27 cellular contexts compared by ENCODE assay signal in the genomic region with DNA sequence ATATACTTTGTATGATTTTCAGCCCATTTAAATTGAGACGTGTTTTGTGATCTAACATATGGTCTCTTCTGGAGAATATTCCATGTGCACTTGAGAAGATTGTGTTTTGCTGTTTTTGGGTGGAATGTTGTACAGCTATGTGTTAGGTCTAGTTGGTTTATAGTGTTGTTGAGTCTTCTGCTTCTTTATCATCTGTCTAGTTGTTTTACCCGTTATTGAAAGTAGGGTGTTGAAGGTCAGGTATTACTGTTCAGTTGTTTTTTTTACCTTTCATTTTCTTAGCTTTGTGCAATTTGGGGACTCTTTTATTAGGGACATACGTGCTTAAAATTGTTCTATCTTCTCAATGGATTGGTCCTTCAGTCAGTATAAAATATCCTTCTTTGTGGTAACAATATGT. TPM values are rescaled to one million over a fixed set of nuclear protein-coding genes. Genes with fewer than 3 reads are reported as not detected.
DNase-seq lines count a peak whose midpoint lies in the region; ATAC-seq and TF ChIP-seq lines count a peak whose summit lies in the region.
"Had no signal": no experiment of that assay in that cellular context is flagged by ENCODE, and none has a peak within 500 bp of the region (broad histone marks: within the 10 kb centered on the region; RNA-seq: fewer than 3 reads in every experiment).

No MANE protein-coding gene starts in this region.

- H3K9ac ChIP-seq in iPS-18a (ENCODE audit: low read length): no peak overlapping the region

- H3K27me3 Mint-ChIP-seq in stimulated activated naive CD8-positive, alpha-beta T cell treated with anti-CD3 and anti-CD28 coated beads, Interleukin-15, Interleukin-2, amounts not matched to agents 100 ng/mL and 50 ng/mL, for 24 hours: no peaks in the 10 kb centered on the region
- H3K27me3 Mint-ChIP-seq in activated CD4-positive, alpha-beta memory T cell treated with anti-CD3 and anti-CD28 coated beads, Interleukin-2, amount 10 ng/mL, durations not matched to agents 7 days and 5 days: no peaks in the 10 kb centered on the region

- H3K27ac ChIP-seq in iPS-18a (ENCODE audit: low read length) (peak overlapping the region; percentile 28), esophagus squamous epithelium (no peak overlapping the region)
- H3K27ac ChIP-seq: adrenal gland, breast epithelium, heart left ventricle, pancreas, RWPE1, SK-N-MC, testis, vagina had no signal

- H3K27me3 ChIP-seq in iPS-18a (ENCODE audit: control insufficient read depth, insufficient read depth, low read length): no peaks in the 10 kb centered on the region
- no peaks in the 10 kb centered on the region for H3K27me3 ChIP-seq in esophagus squamous epithelium
- H3K27me3 ChIP-seq: adrenal gland, breast epithelium, heart left ventricle, pancreas, testis, vagina had no signal

- CTCF ChIA-PET in activated CD4-positive, alpha-beta memory T cell treated with anti-CD3 and anti-CD28 coated beads, Interleukin-2, amount 10 ng/mL, durations not matched to agents 7 days and 5 days (lab: Charles Lee): interaction anchor here (1.2 to 1.3 kb wide), 2 partner anchors 18 to 29 kb away, joined by 3 to 6 read pairs; a partner anchor contains a TSS

- intact Hi-C loops in esophagus squamous epithelium (cut with DNase I): no loop called here

- H3K36me3 Mint-ChIP-seq in stimulated activated naive CD8-positive, alpha-beta T cell treated with anti-CD3 and anti-CD28 coated beads, Interleukin-15, Interleukin-2, amounts not matched to agents 100 ng/mL and 50 ng/mL, for 24 hours (ENCODE audit: low read depth): peaks cover 50% of the 10 kb centered on the region
- peaks cover 63% of the 10 kb centered on the region for H3K36me3 Mint-ChIP-seq in activated CD4-positive, alpha-beta memory T cell treated with anti-CD3 and anti-CD28 coated beads, Interleukin-2, amount 10 ng/mL, durations not matched to agents 7 days and 5 days (ENCODE audit: low read depth)

- POLR2A ChIA-PET in activated CD4-positive, alpha-beta memory T cell treated with anti-CD3 and anti-CD28 coated beads, Interleukin-2, amount 10 ng/mL, durations not matched to agents 7 days and 5 days (lab: Charles Lee): interaction anchor here (1.2 to 2.4 kb wide), 2 partner anchors 18 to 124 kb away, joined by 4 to 22 read pairs; a partner anchor contains a TSS

- DNase-seq in stimulated activated naive CD8-positive, alpha-beta T cell treated with anti-CD3 and anti-CD28 coated beads, Interleukin-15, Interleukin-2, amounts not matched to agents 100 U/mL and 50 U/mL, for 24 hours: no peak
- no peak for DNase-seq in activated CD4-positive, alpha-beta memory T cell treated with anti-CD3 and anti-CD28 coated beads, Interleukin-2, amount 10 ng/mL, durations not matched to agents 7 days and 5 days
- DNase-seq in esophagus squamous epithelium (lab: John Stamatoyannopoulos, UW): no peak
- no peak for DNase-seq in NCI-H774 (lab: John Stamatoyannopoulos, UW)
- DNase-seq: activated CD4-positive, CD25-positive, alpha-beta regulatory T cell; activated effector memory CD4-positive, alpha-beta T cell treated with Interleukin-2 at 50 U/mL for 16 hours; adrenal gland; DMS53; GDM1; heart left ventricle; KBM-7; NCI-H524; pancreas; stimulated activated CD4-positive, alpha-beta T cell treated with anti-CD3 and anti-CD28 coated beads, Interleukin-15, amount 100 ng/mL, for 24 hours; stimulated activated CD8-positive, alpha-beta memory T cell treated with anti-CD3 and anti-CD28 coated beads, Interleukin-4, amount 100 ng/mL, for 48 hours; testis had no signal

- TF ChIP-seq CTCF in esophagus squamous epithelium (IDR thresholded peaks at IDR 0.05): no peak

- no peak for ATAC-seq in stimulated activated naive CD8-positive, alpha-beta T cell treated with anti-CD3 and anti-CD28 coated beads, Interleukin-15, Interleukin-2, amounts not matched to agents 100 U/mL and 50 U/mL, for 24 hours
- ATAC-seq in GM18907 (IDR thresholded peaks at IDR 0.05; ENCODE audit: unreplicated experiment): no peak
- ATAC-seq: heart left ventricle, pancreas, sciatic nerve had no signal

- TF ChIP-seq POLR2A in esophagus squamous epithelium (IDR thresholded peaks at IDR 0.05): no peak

- H3K4me3 ChIP-seq in iPS-18a (ENCODE audit: low read length) (no peak overlapping the region), esophagus squamous epithelium (no peak overlapping the region)
- H3K4me3 ChIP-seq: adrenal gland, breast epithelium, heart left ventricle, pancreas, SK-N-MC, testis, vagina had no signal

- H3K4me1 Mint-ChIP-seq in stimulated activated naive CD8-positive, alpha-beta T cell treated with anti-CD3 and anti-CD28 coated beads, Interleukin-15, Interleukin-2, amounts not matched to agents 100 ng/mL and 50 ng/mL, for 24 hours (ENCODE audit: low read depth): peaks cover 76% of the 10 kb centered on the region
- H3K4me1 Mint-ChIP-seq in activated CD4-positive, alpha-beta memory T cell treated with anti-CD3 and anti-CD28 coated beads, Interleukin-2, amount 10 ng/mL, durations not matched to agents 7 days and 5 days: peaks cover 66% of the 10 kb centered on the region
- H3K4me1 Mint-ChIP-seq: nephron had no signal

- H3K4me3 Mint-ChIP-seq in stimulated activated naive CD8-positive, alpha-beta T cell treated with anti-CD3 and anti-CD28 coated beads, Interleukin-15, Interleukin-2, amounts not matched to agents 100 ng/mL and 50 ng/mL, for 24 hours: peak overlapping the region; percentile 51
- H3K4me3 Mint-ChIP-seq in activated CD4-positive, alpha-beta memory T cell treated with anti-CD3 and anti-CD28 coated beads, Interleukin-2, amount 10 ng/mL, durations not matched to agents 7 days and 5 days: no peak overlapping the region
- H3K4me3 Mint-ChIP-seq: CD14-positive monocyte, mesothelial cell of epicardium, nephron had no signal

- 63 to 64% methylated on average over 3 of the region's 3 CpGs for WGBS in esophagus squamous epithelium, 2 donors

- H3K9me3 ChIP-seq in iPS-18a (ENCODE audit: control insufficient read depth, low read depth, low read length) (no peaks in the 10 kb centered on the region), esophagus squamous epithelium (no peaks in the 10 kb centered on the region)
- H3K9me3 ChIP-seq: pancreas, testis, vagina had no signal

- H3K9me3 Mint-ChIP-seq in stimulated activated naive CD8-positive, alpha-beta T cell treated with anti-CD3 and anti-CD28 coated beads, Interleukin-15, Interleukin-2, amounts not matched to agents 100 ng/mL and 50 ng/mL, for 24 hours: peaks cover 14% of the 10 kb centered on the region
- peaks cover 11% of the 10 kb centered on the region for H3K9me3 Mint-ChIP-seq in activated CD4-positive, alpha-beta memory T cell treated with anti-CD3 and anti-CD28 coated beads, Interleukin-2, amount 10 ng/mL, durations not matched to agents 7 days and 5 days

- H3K27ac Mint-ChIP-seq in stimulated activated naive CD8-positive, alpha-beta T cell treated with anti-CD3 and anti-CD28 coated beads, Interleukin-15, Interleukin-2, amounts not matched to agents 100 ng/mL and 50 ng/mL, for 24 hours: peak overlapping the region; percentile 95
- H3K27ac Mint-ChIP-seq in activated CD4-positive, alpha-beta memory T cell treated with anti-CD3 and anti-CD28 coated beads, Interleukin-2, amount 10 ng/mL, durations not matched to agents 7 days and 5 days: peak overlapping the region; percentile 10
- H3K27ac Mint-ChIP-seq: mesothelial cell of epicardium, nephron had no signal

- H3K4me1 ChIP-seq in iPS-18a (ENCODE audit: control insufficient read depth, low read depth, low read length) (peaks cover 14% of the 10 kb centered on the region), esophagus squamous epithelium (peaks cover 0 to 48% (median 4%) of the 10 kb centered on the region in 3 donors)
- H3K4me1 ChIP-seq: breast epithelium had no signal

- no peaks in the 10 kb centered on the region for H3K36me3 ChIP-seq in iPS-18a (ENCODE audit: control insufficient read depth, low read depth, low read length)
- H3K36me3 ChIP-seq in esophagus squamous epithelium: peaks cover 0 to 4% (median 0%) of the 10 kb centered on the region in 3 donors
- H3K36me3 ChIP-seq: adrenal gland, breast epithelium, heart left ventricle, pancreas, vagina had no signal

RNA-seq across cellular contexts. Expression of a gene that starts 18.5 kb away (rescaled TPM):
- 100 to 1,000 TPM; 237 to 241 TPM for total RNA-seq in activated CD4-positive, alpha-beta memory T cell treated with anti-CD3 and anti-CD28 coated beads, Interleukin-2, amount 10 ng/mL, durations not matched to agents 7 days and 5 days
- 100 to 1,000 TPM; 102 to 174 (median 147) TPM for total RNA-seq in esophagus squamous epithelium
